In genomic region chr19:12664406-12665280, GRCh38 we compare ENCODE assay signal across 12 cellular contexts. TPM values are rescaled to one million over a fixed set of nuclear protein-coding genes. Genes with fewer than 3 reads are reported as not detected.
DNase-seq lines count a peak whose midpoint lies in the region; ATAC-seq, FAIRE-seq and TF ChIP-seq lines count a peak whose summit lies in the region.
"Had no signal": no experiment of that assay in that cellular context is flagged by ENCODE, and none has a peak within 500 bp of the region (broad histone marks: within the 10 kb centered on the region; RNA-seq: fewer than 3 reads in every experiment).

No MANE protein-coding gene starts in this region.

- peak overlapping the region; percentile 71 for H3K27ac ChIP-seq in OCI-LY7 (ENCODE audit: low read depth, low read length, poor library complexity, severe bottlenecking)
- 0 out of 2 replicates have a peak overlapping the region, but pooled peaks have one; percentile 36 for H3K27ac ChIP-seq in H1 (ENCODE audit: low read depth, low read length)
- H3K27ac ChIP-seq: ascending aorta had no signal

- no peak overlapping the region for H3K23ac ChIP-seq in H1 (ENCODE audit: insufficient read length)

- peak; percentile 63 for FAIRE-seq in H1 (lab: Jason Lieb, UNC)

- peaks cover 4% of the 10 kb centered on the region; the same call in 1 of the 2 replicates for H3K79me1 ChIP-seq in H1 (ENCODE audit: low read depth, low read length)

- no peak for DNase-seq in activated naive CD4-positive, alpha-beta T cell treated with anti-CD3 and anti-CD28 coated beads, Interleukin-2, amount 10 ng/mL, durations not matched to agents 7 days and 5 days
- DNase-seq in activated naive CD4-positive, alpha-beta T cell (lab: John Stamatoyannopoulos, UW), result no peak
- DNase-seq in OCI-LY7 (ENCODE audit: low spot score) (peak; percentile 51), H1 (ENCODE audit: low read depth in 1 of 2, low spot score in 2 of 2) (peak in 1 of 2 experiments; percentile 88), NCI-H345 treated with DMSO at 0.1 percent for 48 hours (lab: John Stamatoyannopoulos, UW; ENCODE audit: unreplicated experiment) (no peak)
- DNase-seq: MM.1S had no signal

- POLR2A ChIA-PET in OCI-LY7 (lab: Charles Lee), result no interaction called here
- POLR2A ChIA-PET in H1 (lab: Charles Lee; ENCODE audit: partially characterized antibody), result interaction anchor here (0.6 to 2.6 kb wide), 8 partner anchors 8 to 41 kb away, joined by 3 to 31 read pairs (median 3); partner anchors contain the start of gene FBXW9

- peak overlapping the region; percentile 90 for H3K4me2 ChIP-seq in OCI-LY7 (ENCODE audit: low read length)
- H3K4me2 ChIP-seq in H1 (ENCODE audit: insufficient read depth in 1 of 2, low read depth in 2 of 2, low read length in 2 of 2), result no peak overlapping the region; a peak in 2 of 4 replicates

- peaks cover 17% of the 10 kb centered on the region for H3K23me2 ChIP-seq in H1 (ENCODE audit: low read depth, low read length)

- H2BK12ac ChIP-seq in H1 (ENCODE audit: low read depth, low read length), result peak overlapping the region; percentile 80; the same call in 1 of the 2 replicates

- 0 out of 2 replicates have a peak overlapping the region, but pooled peaks have one; percentile 76 for H2AK5ac ChIP-seq in H1 (ENCODE audit: low read depth, low read length)

- no TSS peak for BruUV-seq in OCI-LY7 (replicated peaks; lab: Mats Ljungman, UMichigan)

- no peaks in the 10 kb centered on the region for H3K9me3 Mint-ChIP-seq in activated naive CD4-positive, alpha-beta T cell treated with anti-CD3 and anti-CD28 coated beads, Interleukin-2, amount 10 ng/mL, durations not matched to agents 7 days and 5 days
- no peaks in the 10 kb centered on the region for H3K9me3 Mint-ChIP-seq in stimulated activated naive CD8-positive, alpha-beta T cell treated with anti-CD3 and anti-CD28 coated beads, Interleukin-15, Interleukin-2, amounts not matched to agents 100 ng/mL and 50 ng/mL, for 24 hours

- peaks cover 51% of the 10 kb centered on the region for H3K4me1 Mint-ChIP-seq in activated naive CD4-positive, alpha-beta T cell treated with anti-CD3 and anti-CD28 coated beads, Interleukin-2, amount 10 ng/mL, durations not matched to agents 7 days and 5 days
- peaks cover 52% of the 10 kb centered on the region for H3K4me1 Mint-ChIP-seq in stimulated activated naive CD8-positive, alpha-beta T cell treated with anti-CD3 and anti-CD28 coated beads, Interleukin-15, Interleukin-2, amounts not matched to agents 100 ng/mL and 50 ng/mL, for 24 hours (ENCODE audit: low read depth)

- no peak overlapping the region for H3K9ac ChIP-seq in H1 (replicated peaks in 1 of 4; ENCODE audit: extremely low read depth in 1 of 4, low read depth in 3 of 4, low read length in 3 of 4)

- H3K4me3 ChIP-seq in OCI-LY7 (ENCODE audit: low read depth, low read length, poor library complexity, severe bottlenecking) (peak overlapping the region; percentile 85), H1 (ENCODE audit: extremely low read depth in 1 of 4, insufficient read depth in 2 of 4, low read depth in 3 of 4, low read length in 4 of 4) (no peak overlapping the region)

- no peak overlapping the region for H3K14ac ChIP-seq in H1 (ENCODE audit: insufficient read length)

- no peak overlapping the region for H2BK20ac ChIP-seq in H1 (ENCODE audit: low read length)

- H2AFZ ChIP-seq in OCI-LY7 (ENCODE audit: low read length), result peak overlapping the region; percentile 49; the same call in 1 of the 2 replicates
- no peak overlapping the region for H2AFZ ChIP-seq in H1 (ENCODE audit: low read length)

- no peak overlapping the region for H2BK120ac ChIP-seq in H1 (replicated peaks; ENCODE audit: low read depth, low read length)

- peak overlapping the region; percentile 82 for H3K4me3 Mint-ChIP-seq in activated naive CD4-positive, alpha-beta T cell treated with anti-CD3 and anti-CD28 coated beads, Interleukin-2, amount 10 ng/mL, durations not matched to agents 7 days and 5 days
- H3K4me3 Mint-ChIP-seq in stimulated activated naive CD8-positive, alpha-beta T cell treated with anti-CD3 and anti-CD28 coated beads, Interleukin-15, Interleukin-2, amounts not matched to agents 100 ng/mL and 50 ng/mL, for 24 hours, result peak overlapping the region; percentile 97

- peaks cover 17% of the 10 kb centered on the region; the same call in 1 of the 2 replicates for H3K79me2 ChIP-seq in OCI-LY7 (ENCODE audit: insufficient read depth, low read depth, low read length)
- peaks cover 0 to 17% of the 10 kb centered on the region in 2 experiments; a peak in 1 of 4 replicates for H3K79me2 ChIP-seq in H1 (ENCODE audit: control insufficient read depth in 1 of 2, insufficient read depth in 2 of 2, low read length in 2 of 2)

- H3K56ac ChIP-seq in H1 (replicated peaks; ENCODE audit: insufficient read length, low read depth, low read length), result no peak overlapping the region

- H4K91ac ChIP-seq in H1 (replicated peaks; ENCODE audit: insufficient read length, low read length), result no peak overlapping the region

- H4K20me1 ChIP-seq in OCI-LY7 (ENCODE audit: insufficient read depth, low read length), result no peaks in the 10 kb centered on the region
- peaks cover 0 to 6% of the 10 kb centered on the region in 2 experiments for H4K20me1 ChIP-seq in H1 (replicated peaks in 1 of 2; ENCODE audit: control insufficient read depth in 1 of 2, insufficient read depth in 2 of 2, low read length in 2 of 2)

- 0 out of 2 replicates have a peak overlapping the region, but pooled peaks have one; percentile 26 for H4K8ac ChIP-seq in H1 (ENCODE audit: extremely low read depth, insufficient read depth, low read length)

- no peak overlapping the region for H2BK15ac ChIP-seq in H1 (ENCODE audit: low read length)

- intact Hi-C loops in OCI-LY7 (cut with micrococcal nuclease; ENCODE audit: unreplicated experiment), result loop anchor here (1.0 to 2.0 kb wide), 2 partner anchors 54 to 100 kb away; partner anchors contain the start of genes ZNF490 and ZNF791

- H2BK5ac ChIP-seq in H1 (ENCODE audit: low read depth, low read length), result no peak overlapping the region; the same call in 1 of the 2 replicates

- TF ChIP-seq POLR2A in H1 (IDR thresholded peaks at IDR 0.05; ENCODE audit: control extremely low read depth in 1 of 2, low read depth in 2 of 2, low read length in 2 of 2), result no peak

- no peak for TF ChIP-seq RAD21 in H1 (IDR thresholded peaks at IDR 0.05 in 1 of 2, conservative IDR thresholded peaks at IDR 0.05 in 1 of 2; ENCODE audit: low read depth in 2 of 2, low read length in 2 of 2)

- TF ChIP-seq CTCF in OCI-LY7 (conservative IDR thresholded peaks at IDR 0.05; ENCODE audit: low read length) (no peak), H1 (IDR thresholded peaks at IDR 0.05; ENCODE audit: control extremely low read depth in 1 of 3, insufficient read depth in 1 of 3, low read depth in 1 of 3, low read length in 3 of 3) (no peak)

- TF ChIP-seq EP300 in H1 (IDR thresholded peaks at IDR 0.05; ENCODE audit: borderline replicate concordance in 1 of 2, low read depth in 2 of 2, low read length in 2 of 2), result no peak

- CTCF ChIA-PET in activated naive CD4-positive, alpha-beta T cell treated with anti-CD3 and anti-CD28 coated beads, Interleukin-2, amount 10 ng/mL, durations not matched to agents 7 days and 5 days (lab: Charles Lee), result interaction anchor here (2.0 kb wide), 2 partner anchors 51 to 101 kb away, joined by 4 to 13 read pairs; no protein-coding TSS in a partner anchor
- CTCF ChIA-PET in OCI-LY7 (lab: Charles Lee; ENCODE audit: unreplicated experiment), result no interaction called here
- CTCF ChIA-PET in H1 (lab: Charles Lee; ENCODE audit: partially characterized antibody), result interaction anchor here (0.6 to 1.3 kb wide), 7 partner anchors 9 to 929 kb away, joined by 3 to 8 read pairs (median 4); no protein-coding TSS in a partner anchor

- peaks cover 44% of the 10 kb centered on the region for H3K36me3 Mint-ChIP-seq in activated naive CD4-positive, alpha-beta T cell treated with anti-CD3 and anti-CD28 coated beads, Interleukin-2, amount 10 ng/mL, durations not matched to agents 7 days and 5 days
- peaks cover 34% of the 10 kb centered on the region for H3K36me3 Mint-ChIP-seq in stimulated activated naive CD8-positive, alpha-beta T cell treated with anti-CD3 and anti-CD28 coated beads, Interleukin-15, Interleukin-2, amounts not matched to agents 100 ng/mL and 50 ng/mL, for 24 hours (ENCODE audit: low read depth)

- no peaks in the 10 kb centered on the region for H3K9me2 ChIP-seq in OCI-LY7 (ENCODE audit: insufficient read depth, low read length)

- H4K5ac ChIP-seq in H1 (ENCODE audit: insufficient read length, low read depth, low read length), result no peak overlapping the region

- H3K27me3 ChIP-seq in H1 (replicated peaks in 1 of 4; ENCODE audit: control insufficient read depth in 3 of 4, extremely low read depth in 1 of 4, insufficient read depth in 3 of 4, low read length in 3 of 4), result no peaks in the 10 kb centered on the region; a peak in 1 of 7 replicates
- H3K27me3 ChIP-seq: ascending aorta had no signal

- H3K4me1 ChIP-seq in OCI-LY7 (ENCODE audit: insufficient read depth, low read length, poor library complexity, severe bottlenecking) (peaks cover 36% of the 10 kb centered on the region), H1 (replicated peaks in 1 of 4; ENCODE audit: control insufficient read depth in 3 of 4, insufficient read depth in 4 of 4, low read length in 3 of 4) (peaks cover 3 to 22% (median 7%) of the 10 kb centered on the region in 4 experiments)

- peak overlapping the region; percentile 75 for H3K27ac Mint-ChIP-seq in activated naive CD4-positive, alpha-beta T cell treated with anti-CD3 and anti-CD28 coated beads, Interleukin-2, amount 10 ng/mL, durations not matched to agents 7 days and 5 days
- H3K27ac Mint-ChIP-seq in stimulated activated naive CD8-positive, alpha-beta T cell treated with anti-CD3 and anti-CD28 coated beads, Interleukin-15, Interleukin-2, amounts not matched to agents 100 ng/mL and 50 ng/mL, for 24 hours, result peak overlapping the region; percentile 95

- ATAC-seq in HG03565 (IDR thresholded peaks at IDR 0.05; ENCODE audit: unreplicated experiment) (no peak), GM21526 (IDR thresholded peaks at IDR 0.05; ENCODE audit: low FRiP score, unreplicated experiment) (no peak)

- 84% methylated on average over 29 of the region's 29 CpGs; no CpG with 5 or more reads in 1 of the 2 experiments for WGBS in H1 (ENCODE audit: extremely low coverage in 1 of 2, insufficient coverage in 1 of 2, insufficient read length in 1 of 2, insufficient replicate concordance in 2 of 2, low coverage in 1 of 2, low lambda C conversion rate in 2 of 2, missing lambda C conversion rate in 1 of 2), 2 experiments

- H3K18ac ChIP-seq in H1 (ENCODE audit: extremely low read depth, low read length), result no peak overlapping the region

- no peaks in the 10 kb centered on the region for H3K27me3 Mint-ChIP-seq in activated naive CD4-positive, alpha-beta T cell treated with anti-CD3 and anti-CD28 coated beads, Interleukin-2, amount 10 ng/mL, durations not matched to agents 7 days and 5 days
- H3K27me3 Mint-ChIP-seq in stimulated activated naive CD8-positive, alpha-beta T cell treated with anti-CD3 and anti-CD28 coated beads, Interleukin-15, Interleukin-2, amounts not matched to agents 100 ng/mL and 50 ng/mL, for 24 hours, result no peaks in the 10 kb centered on the region

- no peak overlapping the region for H3K4ac ChIP-seq in H1 (replicated peaks; ENCODE audit: insufficient read length, low read depth, low read length)

- no peaks in the 10 kb centered on the region for H3K9me3 ChIP-seq in OCI-LY7 (ENCODE audit: low read length)
- no peaks in the 10 kb centered on the region for H3K9me3 ChIP-seq in H1 (ENCODE audit: insufficient read depth in 2 of 2, low read depth in 1 of 2, low read length in 1 of 2)
- H3K9me3 ChIP-seq: ascending aorta had no signal

- H3K36me3 ChIP-seq in OCI-LY7 (ENCODE audit: insufficient read depth, low read length) (peaks cover 43% of the 10 kb centered on the region), H1 (ENCODE audit: control insufficient read depth in 2 of 4, insufficient read depth in 4 of 4, low read length in 3 of 4) (peaks cover 6 to 11% (median 8%) of the 10 kb centered on the region in 4 experiments; a peak in 5 of 8 replicates)

RNA-seq across cellular contexts. Expression of gene MAN2B1, which starts 1.9 kb away (rescaled TPM):
- 18.3 and 29.1 TPM in 2 replicates for total RNA-seq in OCI-LY7 (2014; rRNA removed; shearing (Covaris generic))
- 88.2 and 88.7 TPM in 2 replicates for total RNA-seq in OCI-LY7 (2022)
- total RNA-seq in H1 (2021; fragmentation: NEBNext Ultra II Directional; extraction: Animal tissue kit (Norgen Biotek cat#: 25700)), result 71.1 and 76.3 TPM in 2 replicates
- polyA plus RNA-seq in H1 (2011; rRNA removed), result 55.3 and 73.6 TPM in 2 replicates
- polyA plus RNA-seq in H1 (2011; cell fraction: cytosol; rRNA removed), result 37.2 TPM
- polyA plus RNA-seq in H1 (2011; cell fraction: nucleus; rRNA removed), result 135 TPM
- 77.3 to 97.8 TPM (median 85.4 TPM) in 4 replicates for polyA plus RNA-seq in H1 (2012, experiment 1 of 2)
- 111 TPM for polyA plus RNA-seq in H1 (2012, experiment 2 of 2)
- 82.3 TPM for polyA plus RNA-seq in H1 (2013, experiment 1 of 2)
- polyA plus RNA-seq in H1 (2013, experiment 2 of 2), result 71.8 TPM
- 33.2 and 37.4 TPM in 2 replicates for polyA minus RNA-seq in H1 (2011; rRNA and poly(A)+ RNA removed)
- polyA minus RNA-seq in H1 (2011; cell fraction: cytosol; rRNA and poly(A)+ RNA removed), result 30.5 TPM
- 48.4 TPM for polyA minus RNA-seq in H1 (2011; cell fraction: nucleus; rRNA and poly(A)+ RNA removed)

RNA-seq across cellular contexts. Expression of gene WDR83, which starts 2.0 kb away (rescaled TPM):
- total RNA-seq in OCI-LY7 (2014; rRNA removed; shearing (Covaris generic)), result 17.0 and 21.1 TPM in 2 replicates
- 14.0 and 15.9 TPM in 2 replicates for total RNA-seq in OCI-LY7 (2022)
- total RNA-seq in H1 (2021; fragmentation: NEBNext Ultra II Directional; extraction: Animal tissue kit (Norgen Biotek cat#: 25700)), result 15.3 and 19.6 TPM in 2 replicates
- 12.6 and 24.5 TPM in 2 replicates for polyA plus RNA-seq in H1 (2011; rRNA removed)
- polyA plus RNA-seq in H1 (2011; cell fraction: cytosol; rRNA removed), result 18.9 TPM
- 26.4 TPM for polyA plus RNA-seq in H1 (2011; cell fraction: nucleus; rRNA removed)
- polyA plus RNA-seq in H1 (2012, experiment 1 of 2), result 13.4 to 22.0 TPM (median 20.4 TPM) in 4 replicates
- 12.1 TPM for polyA plus RNA-seq in H1 (2012, experiment 2 of 2)
- 7.6 TPM for polyA plus RNA-seq in H1 (2013, experiment 1 of 2)
- 7.5 TPM for polyA plus RNA-seq in H1 (2013, experiment 2 of 2)
- polyA minus RNA-seq in H1 (2011; rRNA and poly(A)+ RNA removed), result 8.0 and 9.6 TPM in 2 replicates
- polyA minus RNA-seq in H1 (2011; cell fraction: cytosol; rRNA and poly(A)+ RNA removed), result 6.5 TPM
- 16.5 TPM for polyA minus RNA-seq in H1 (2011; cell fraction: nucleus; rRNA and poly(A)+ RNA removed)

RNA-seq across cellular contexts. Expression of gene DHPS, which starts 17.0 kb away (rescaled TPM):
- total RNA-seq in OCI-LY7 (2014; rRNA removed; shearing (Covaris generic)), result 91.2 and 102 TPM in 2 replicates
- 101 and 122 TPM in 2 replicates for total RNA-seq in OCI-LY7 (2022)
- total RNA-seq in H1 (2021; fragmentation: NEBNext Ultra II Directional; extraction: Animal tissue kit (Norgen Biotek cat#: 25700)), result 86.6 and 88.8 TPM in 2 replicates
- 99.6 and 118 TPM in 2 replicates for polyA plus RNA-seq in H1 (2011; rRNA removed)
- polyA plus RNA-seq in H1 (2011; cell fraction: cytosol; rRNA removed), result 128 TPM
- 156 TPM for polyA plus RNA-seq in H1 (2011; cell fraction: nucleus; rRNA removed)
- 90.2 to 103 TPM (median 99.3 TPM) in 4 replicates for polyA plus RNA-seq in H1 (2012, experiment 1 of 2)
- polyA plus RNA-seq in H1 (2012, experiment 2 of 2), result 104 TPM
- polyA plus RNA-seq in H1 (2013, experiment 1 of 2), result 58.7 TPM
- 57.5 TPM for polyA plus RNA-seq in H1 (2013, experiment 2 of 2)
- polyA minus RNA-seq in H1 (2011; rRNA and poly(A)+ RNA removed), result 66.7 and 78.4 TPM in 2 replicates
- 38.5 TPM for polyA minus RNA-seq in H1 (2011; cell fraction: cytosol; rRNA and poly(A)+ RNA removed)
- 62.3 TPM for polyA minus RNA-seq in H1 (2011; cell fraction: nucleus; rRNA and poly(A)+ RNA removed)

RNA-seq across cellular contexts. Expression of gene GNG14, which starts 23.2 kb away (rescaled TPM):
- total RNA-seq in OCI-LY7 (2014; rRNA removed; shearing (Covaris generic)), result not detected in 2 replicates
- 0.93 TPM in 1 of 2 replicates, not detected in the other for total RNA-seq in OCI-LY7 (2022)
- total RNA-seq in H1 (2021; fragmentation: NEBNext Ultra II Directional; extraction: Animal tissue kit (Norgen Biotek cat#: 25700)), result not detected in 2 replicates
- not detected in 2 replicates for polyA plus RNA-seq in H1 (2011; rRNA removed)
- not detected for polyA plus RNA-seq in H1 (2011; cell fraction: cytosol; rRNA removed)
- polyA plus RNA-seq in H1 (2011; cell fraction: nucleus; rRNA removed), result not detected
- not detected in 4 replicates for polyA plus RNA-seq in H1 (2012, experiment 1 of 2)
- not detected for polyA plus RNA-seq in H1 (2012, experiment 2 of 2)
- not detected for polyA plus RNA-seq in H1 (2013, experiment 1 of 2)
- not detected for polyA plus RNA-seq in H1 (2013, experiment 2 of 2)
- polyA minus RNA-seq in H1 (2011; rRNA and poly(A)+ RNA removed), result not detected in 2 replicates
- not detected for polyA minus RNA-seq in H1 (2011; cell fraction: cytosol; rRNA and poly(A)+ RNA removed)
- polyA minus RNA-seq in H1 (2011; cell fraction: nucleus; rRNA and poly(A)+ RNA removed), result not detected
- total RNA-seq: ascending aorta, fibroblast of villous mesenchyme, mononuclear cell had no signal

RNA-seq across cellular contexts. Expression of gene FBXW9, which starts 31.8 kb away (rescaled TPM):
- 10.6 and 11.5 TPM in 2 replicates for total RNA-seq in OCI-LY7 (2014; rRNA removed; shearing (Covaris generic))
- 10.8 and 11.0 TPM in 2 replicates for total RNA-seq in OCI-LY7 (2022)
- total RNA-seq in H1 (2021; fragmentation: NEBNext Ultra II Directional; extraction: Animal tissue kit (Norgen Biotek cat#: 25700)), result 10.8 and 11.1 TPM in 2 replicates
- 30.1 and 36.4 TPM in 2 replicates for polyA plus RNA-seq in H1 (2011; rRNA removed)
- 22.3 TPM for polyA plus RNA-seq in H1 (2011; cell fraction: cytosol; rRNA removed)
- 26.5 TPM for polyA plus RNA-seq in H1 (2011; cell fraction: nucleus; rRNA removed)
- 6.1 to 13.8 TPM (median 12.7 TPM) in 4 replicates for polyA plus RNA-seq in H1 (2012, experiment 1 of 2)
- 13.7 TPM for polyA plus RNA-seq in H1 (2012, experiment 2 of 2)
- polyA plus RNA-seq in H1 (2013, experiment 1 of 2), result 7.6 TPM
- polyA plus RNA-seq in H1 (2013, experiment 2 of 2), result 7.2 TPM
- 6.0 and 7.9 TPM in 2 replicates for polyA minus RNA-seq in H1 (2011; rRNA and poly(A)+ RNA removed)
- polyA minus RNA-seq in H1 (2011; cell fraction: cytosol; rRNA and poly(A)+ RNA removed), result 8.1 TPM
- polyA minus RNA-seq in H1 (2011; cell fraction: nucleus; rRNA and poly(A)+ RNA removed), result 6.7 TPM
